ENCODE assay signal across 24 cellular contexts in genomic region chr7:98434087-98434486, GRCh38.
"Had no signal": no experiment of that assay in that cellular context is flagged by ENCODE, and none has a peak within 500 bp of the region (broad histone marks: within the 10 kb centered on the region; RNA-seq: fewer than 3 reads in every experiment).

No MANE protein-coding gene starts in this region.

- H3K27ac ChIP-seq: ascending aorta, cardiac muscle cell, VCaP had no signal

- H3K27me3 ChIP-seq: ascending aorta, cardiac muscle cell had no signal

- H3K36me3 ChIP-seq: ascending aorta, cardiac muscle cell had no signal

- H3K4me3 ChIP-seq: ascending aorta, cardiac muscle cell had no signal

- H3K4me1 ChIP-seq: ascending aorta had no signal

- DNase-seq: activated B cell treated with CpG ODN at 0.5 μM for 24 hours; activated CD4-positive, alpha-beta memory T cell treated with anti-CD3 and anti-CD28 coated beads for 36 hours; activated CD4-positive, alpha-beta T cell treated with anti-CD3 and anti-CD28 coated beads for 4 hours; activated CD4-positive, alpha-beta T cell treated with anti-CD3 and anti-CD28 coated beads, Interleukin-2, amount 10 ng/mL, durations not matched to agents 24 days and 14 days; activated CD4-positive, alpha-beta T cell treated with anti-CD3 and anti-CD28 coated beads, Interleukin-2, amount 50 U/mL, for 1 hour; activated CD4-positive, alpha-beta T cell treated with anti-CD3 and anti-CD28 coated beads, Interleukin-2, amount 50 U/mL, for 4 hours; activated CD4-positive, CD25-positive, alpha-beta regulatory T cell treated with anti-CD3 and anti-CD28 coated beads, Interleukin-2, amount 50 U/mL, for 72 hours; activated CD8-positive, alpha-beta memory T cell treated with anti-CD3 and anti-CD28 coated beads, Interleukin-2, amount 50 U/mL, for 4 hours; activated CD8-positive, alpha-beta T cell treated with anti-CD3 and anti-CD28 coated beads for 36 hours; activated effector memory CD4-positive, alpha-beta T cell treated with anti-CD3 and anti-CD28 coated beads, Interleukin-2, amount 50 U/mL, for 16 hours; activated gamma-delta T cell treated with Interleukin-2 at 50 U/mL for 16 hours; activated naive CD4-positive, alpha-beta T cell treated with anti-CD3 and anti-CD28 coated beads for 36 hours; activated naive CD8-positive, alpha-beta T cell treated with anti-CD3 and anti-CD28 coated beads, Interleukin-2, amount 10 ng/mL, durations not matched to agents 7 days and 5 days; activated naive CD8-positive, alpha-beta T cell treated with anti-CD3 and anti-CD28 coated beads, Interleukin-2, amount 50 U/mL, for 24 hours; activated T-cell treated with anti-CD3 and anti-CD28 coated beads for 4 hours; activated T-cell treated with anti-CD3 and anti-CD28 coated beads, Interleukin-2, amount 50 U/mL, for 1 hour; activated T-cell treated with anti-CD3 and anti-CD28 coated beads, Interleukin-2, amount 50 U/mL, for 4 hours; activated T-cell treated with anti-CD3 and anti-CD28 coated beads, Interleukin-2, amount 50 U/mL, for 72 hours; T-helper 9 cell had no signal

- H3K9me3 ChIP-seq: ascending aorta had no signal

- FAIRE-seq: bronchial epithelial cell, TTC549 had no signal
